In the genomic region with DNA sequence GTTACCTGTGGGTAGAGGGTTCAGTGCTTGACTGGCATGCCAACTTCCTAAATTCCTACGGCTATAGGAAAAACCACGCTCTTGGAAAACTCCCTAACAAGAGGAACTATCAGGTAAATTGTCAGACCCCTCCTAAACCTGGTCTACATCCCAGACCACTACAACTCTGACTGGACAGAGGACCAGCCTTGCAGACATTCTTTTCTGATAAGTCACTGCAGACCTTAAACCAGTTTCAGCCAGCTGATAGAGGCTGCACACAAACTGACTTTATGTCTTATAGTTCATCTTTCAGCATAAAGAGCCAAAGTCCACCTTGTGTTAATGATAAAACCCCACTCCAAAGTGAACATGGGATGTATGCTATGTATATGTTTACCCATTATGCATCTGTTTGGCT, we compare ENCODE assay signal across 16 cellular contexts.
"Had no signal": no experiment of that assay in that cellular context is flagged by ENCODE, and none has a peak within 500 bp of the region (broad histone marks: within the 10 kb centered on the region; RNA-seq: fewer than 3 reads in every experiment).

No MANE protein-coding gene starts in this region.

- H3K4me3 ChIP-seq: left ventricle myocardium inferior, smooth muscle cell, thyroid gland, vagina had no signal

- H3K36me3 ChIP-seq: left ventricle myocardium inferior, thyroid gland, vagina had no signal

- H3K4me1 ChIP-seq: left ventricle myocardium inferior, parathyroid adenoma, thyroid gland, vagina had no signal

- H3K9ac ChIP-seq: parathyroid adenoma had no signal

- H3K9me3 ChIP-seq: left ventricle myocardium inferior, thyroid gland, vagina had no signal

- H3K4me3 Mint-ChIP-seq: activated naive CD4-positive, alpha-beta T cell treated with anti-CD3 and anti-CD28 coated beads, Interleukin-2, amount 50 U/mL, for 24 hours; dendritic cell treated with granulocyte-macrophage colony-stimulating factor and Interleukin-4, amounts not matched to agents 40 ng/mL and 50 ng/mL, for 4 days; memory B cell; neural crest cell had no signal

- H2AFZ ChIP-seq: parathyroid adenoma had no signal

- H3K36me3 Mint-ChIP-seq: activated naive CD4-positive, alpha-beta T cell treated with anti-CD3 and anti-CD28 coated beads, Interleukin-2, amount 50 U/mL, for 24 hours; memory B cell had no signal

- H3K27me3 Mint-ChIP-seq: activated naive CD4-positive, alpha-beta T cell treated with anti-CD3 and anti-CD28 coated beads, Interleukin-2, amount 50 U/mL, for 24 hours; dendritic cell treated with granulocyte-macrophage colony-stimulating factor and Interleukin-4, amounts not matched to agents 40 ng/mL and 50 ng/mL, for 4 days; memory B cell had no signal

- H3K27ac ChIP-seq: left ventricle myocardium inferior, parathyroid adenoma, thyroid gland, vagina had no signal

- H3K27ac Mint-ChIP-seq: activated naive CD4-positive, alpha-beta T cell treated with anti-CD3 and anti-CD28 coated beads, Interleukin-2, amount 50 U/mL, for 24 hours; memory B cell had no signal

- H3K4me1 Mint-ChIP-seq: activated naive CD4-positive, alpha-beta T cell treated with anti-CD3 and anti-CD28 coated beads, Interleukin-2, amount 50 U/mL, for 24 hours; memory B cell had no signal

- H3K27me3 ChIP-seq: thyroid gland, vagina had no signal

- DNase-seq: activated CD4-positive, CD25-positive, alpha-beta regulatory T cell; activated effector memory CD4-positive, alpha-beta T cell treated with Interleukin-2 at 50 U/mL for 16 hours; activated T-cell treated with anti-CD3 and anti-CD28 coated beads, Interleukin-2, amount 50 U/mL, for 1 hour; amygdala; central memory CD4-positive, alpha-beta T cell; glutamatergic neuron; left ventricle myocardium inferior; T-helper 2 cell; thyroid gland had no signal

- H3K4me2 ChIP-seq: smooth muscle cell had no signal

- H3K9me3 Mint-ChIP-seq: activated naive CD4-positive, alpha-beta T cell treated with anti-CD3 and anti-CD28 coated beads, Interleukin-2, amount 50 U/mL, for 24 hours; dendritic cell treated with granulocyte-macrophage colony-stimulating factor and Interleukin-4, amounts not matched to agents 40 ng/mL and 50 ng/mL, for 4 days; memory B cell; neural crest cell had no signal
